Comparison of ENCODE assay signal across 23 cellular contexts in the genomic region with DNA sequence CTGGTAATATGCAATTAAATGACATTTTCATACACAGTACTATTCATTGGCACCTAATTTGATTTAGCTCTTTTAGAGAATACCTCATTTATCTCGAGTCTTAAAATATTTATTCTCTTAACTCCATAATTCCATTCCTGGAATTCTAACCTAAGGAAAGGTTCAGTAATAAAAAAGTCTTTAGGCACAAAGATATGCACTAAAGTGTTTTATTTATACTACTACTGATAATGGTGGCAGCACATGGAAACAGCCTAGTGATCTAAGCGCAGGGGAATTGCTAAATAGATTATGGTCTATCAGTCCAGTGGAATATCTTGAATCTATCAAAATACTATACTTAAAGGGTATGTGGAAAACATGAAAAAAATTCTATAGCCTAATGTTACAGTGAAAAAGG.
"Had no signal": no experiment of that assay in that cellular context is flagged by ENCODE, and none has a peak within 500 bp of the region (broad histone marks: within the 10 kb centered on the region; RNA-seq: fewer than 3 reads in every experiment).

No MANE protein-coding gene starts in this region.

- H3K9me3 ChIP-seq: MG63, SJSA1 had no signal

- DNase-seq: Karpas-422; KG1; MG63; NCI-H1092; NCI-H1105 treated with DMSO at 0.1 percent for 48 hours; NCI-H1417 treated with DMSO at 0.1 percent for 48 hours; NCI-H146; NCI-H1694 treated with DMSO at 0.1 percent for 48 hours; NCI-H1930; NCI-H2081 treated with DMSO at 0.1 percent for 48 hours; NCI-H2171; NCI-H226; NCI-H446; NCI-H510A; NCI-H524 treated with DMSO at 0.1 percent for 48 hours; NCI-H69; NCI-H774; NK-92 treated with Interleukin-12 subunit alpha and Interleukin-12 subunit beta, amount 100 ng/mL, for 24 hours; PC-3; SIG-M5 had no signal

- H3K4me3 ChIP-seq: MG63, SJSA1, SK-N-MC had no signal

- H3K27ac ChIP-seq: RWPE1, SJSA1, SK-N-MC had no signal

- H3K4me1 ChIP-seq: SJSA1 had no signal

- H3K27me3 ChIP-seq: MG63, SJSA1 had no signal

- H3K36me3 ChIP-seq: MG63, SJSA1 had no signal
